Comparison of ENCODE assay signal across 31 cellular contexts in the genomic region with DNA sequence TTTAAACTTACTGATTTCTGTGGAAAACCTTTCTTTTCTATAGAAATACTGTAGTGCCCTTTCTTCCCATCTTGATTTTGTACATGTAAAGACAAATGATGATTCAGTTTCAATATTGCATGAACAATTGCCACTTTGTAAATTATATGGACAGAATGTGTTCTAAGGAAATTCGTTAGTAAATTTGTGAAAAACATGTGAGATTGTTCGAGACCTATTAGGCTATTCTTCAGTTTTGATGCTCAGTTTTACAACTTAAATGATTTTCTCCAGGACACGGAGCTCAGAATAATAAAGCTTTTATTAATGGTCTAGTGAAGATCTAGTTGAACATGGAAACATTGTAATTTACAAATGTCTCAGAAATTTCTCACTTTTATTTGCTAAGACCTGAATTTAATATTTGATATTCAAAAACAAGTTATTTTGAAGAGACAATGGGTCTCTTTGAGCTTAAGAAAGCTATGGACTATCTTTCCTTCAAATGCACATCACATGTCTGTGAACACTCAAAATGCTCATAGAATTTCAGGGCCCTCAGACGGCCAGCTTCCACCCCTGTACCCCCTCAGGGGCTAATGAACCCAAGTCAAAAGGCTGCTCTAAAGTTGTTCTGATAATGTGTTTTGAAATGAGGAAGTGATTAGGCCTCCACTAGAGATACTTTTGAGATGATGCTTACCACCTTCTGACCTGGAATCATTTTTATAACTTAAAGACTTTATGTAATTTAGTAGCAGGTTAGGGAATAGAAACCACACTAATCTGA.
"Had no signal": no experiment of that assay in that cellular context is flagged by ENCODE, and none has a peak within 500 bp of the region (broad histone marks: within the 10 kb centered on the region; RNA-seq: fewer than 3 reads in every experiment).

No MANE protein-coding gene starts in this region.

- H3K4me1 ChIP-seq: SJCRH30 had no signal

- H3K4me1 Mint-ChIP-seq: activated B cell treated with CpG ODN at 0.5 μM for 24 hours; activated CD8-positive, alpha-beta memory T cell treated with anti-CD3 and anti-CD28 coated beads, Interleukin-2, amount 10 ng/mL, durations not matched to agents 7 days and 5 days; activated naive CD4-positive, alpha-beta T cell treated with anti-CD3 and anti-CD28 coated beads, Interleukin-2, amount 10 ng/mL, durations not matched to agents 7 days and 5 days; activated naive CD8-positive, alpha-beta T cell treated with anti-CD3 and anti-CD28 coated beads, Interleukin-2, amount 50 U/mL, for 24 hours had no signal

- FAIRE-seq: bronchial epithelial cell, TTC549 had no signal

- H3K36me3 Mint-ChIP-seq: activated naive CD4-positive, alpha-beta T cell treated with anti-CD3 and anti-CD28 coated beads, Interleukin-2, amount 10 ng/mL, durations not matched to agents 7 days and 5 days had no signal

- DNase-seq: activated B cell treated with CpG ODN at 0.5 μM for 24 hours; activated CD4-positive, alpha-beta memory T cell treated with anti-CD3 and anti-CD28 coated beads for 36 hours; activated CD4-positive, alpha-beta T cell treated with anti-CD3 and anti-CD28 coated beads for 4 hours; activated CD4-positive, alpha-beta T cell treated with anti-CD3 and anti-CD28 coated beads, Interleukin-2, amount 50 U/mL, for 1 hour; activated CD4-positive, CD25-positive, alpha-beta regulatory T cell treated with anti-CD3 and anti-CD28 coated beads, Interleukin-2, amount 50 U/mL, for 72 hours; activated CD8-positive, alpha-beta memory T cell treated with anti-CD3 and anti-CD28 coated beads, Interleukin-2, amount 10 ng/mL, durations not matched to agents 7 days and 5 days; activated CD8-positive, alpha-beta memory T cell treated with anti-CD3 and anti-CD28 coated beads, Interleukin-2, amount 50 U/mL, for 48 hours; activated effector memory CD4-positive, alpha-beta T cell treated with Interleukin-2 at 50 U/mL for 16 hours; activated naive CD4-positive, alpha-beta T cell treated with anti-CD3 and anti-CD28 coated beads, Interleukin-2, amount 10 ng/mL, durations not matched to agents 7 days and 5 days; activated naive CD8-positive, alpha-beta T cell treated with anti-CD3 and anti-CD28 coated beads, Interleukin-2, amount 50 U/mL, for 24 hours; activated T-cell treated with anti-CD3 and anti-CD28 coated beads, Interleukin-2, amount 50 U/mL, for 48 hours; anterior cingulate cortex; cerebellar nuclear complex; NCI-H1436; NCI-H1694; NCI-H1930; NCI-H2081 treated with DMSO at 0.1 percent for 48 hours; NCI-H226; NCI-H446 treated with DMSO at 0.1 percent for 48 hours; NCI-H524 treated with DMSO at 0.1 percent for 48 hours; SHP77; SJCRH30; SK-N-SH had no signal

- H3K27me3 ChIP-seq: SJCRH30 had no signal

- ATAC-seq: activated CD8-positive, alpha-beta memory T cell treated with anti-CD3 and anti-CD28 coated beads, Interleukin-2, amount 10 ng/mL, durations not matched to agents 7 days and 5 days; activated naive CD8-positive, alpha-beta T cell treated with anti-CD3 and anti-CD28 coated beads, Interleukin-2, amount 50 U/mL, for 24 hours; Panc1 had no signal

- H3K4me3 Mint-ChIP-seq: activated B cell treated with CpG ODN at 0.5 μM for 24 hours; activated CD4-positive, alpha-beta memory T cell treated with anti-CD3 and anti-CD28 coated beads for 36 hours; activated CD8-positive, alpha-beta memory T cell treated with anti-CD3 and anti-CD28 coated beads, Interleukin-2, amount 10 ng/mL, durations not matched to agents 7 days and 5 days; activated naive CD4-positive, alpha-beta T cell treated with anti-CD3 and anti-CD28 coated beads, Interleukin-2, amount 10 ng/mL, durations not matched to agents 7 days and 5 days; activated naive CD8-positive, alpha-beta T cell; activated naive CD8-positive, alpha-beta T cell treated with anti-CD3 and anti-CD28 coated beads, Interleukin-2, amount 50 U/mL, for 24 hours; brain; T-helper 1 cell treated with Interleukin-12 subunit alpha and Interleukin-12 subunit beta and Interleukin-4 antibody, amounts not matched to agents 30 μg/mL and 1 μg/mL, for 36 hours; T-helper 2 cell treated with Interferon-gamma antibody and Interleukin-4, amounts not matched to agents 5 μg/mL and 100 μg/mL, for 36 hours had no signal

- H3K27ac Mint-ChIP-seq: activated B cell treated with CpG ODN at 0.5 μM for 24 hours; activated CD4-positive, alpha-beta memory T cell treated with anti-CD3 and anti-CD28 coated beads for 36 hours; activated CD8-positive, alpha-beta memory T cell treated with anti-CD3 and anti-CD28 coated beads, Interleukin-2, amount 10 ng/mL, durations not matched to agents 7 days and 5 days; activated naive CD4-positive, alpha-beta T cell treated with anti-CD3 and anti-CD28 coated beads, Interleukin-2, amount 10 ng/mL, durations not matched to agents 7 days and 5 days; activated naive CD8-positive, alpha-beta T cell; activated naive CD8-positive, alpha-beta T cell treated with anti-CD3 and anti-CD28 coated beads, Interleukin-2, amount 50 U/mL, for 24 hours; T-helper 1 cell treated with Interleukin-12 subunit alpha and Interleukin-12 subunit beta and Interleukin-4 antibody, amounts not matched to agents 30 μg/mL and 1 μg/mL, for 36 hours; T-helper 2 cell treated with Interferon-gamma antibody and Interleukin-4, amounts not matched to agents 5 μg/mL and 100 μg/mL, for 36 hours had no signal

- H3K27me3 Mint-ChIP-seq: activated B cell treated with CpG ODN at 0.5 μM for 24 hours had no signal

- H3K9me3 Mint-ChIP-seq: activated B cell treated with CpG ODN at 0.5 μM for 24 hours; activated CD4-positive, alpha-beta memory T cell treated with anti-CD3 and anti-CD28 coated beads for 36 hours; activated naive CD4-positive, alpha-beta T cell treated with anti-CD3 and anti-CD28 coated beads, Interleukin-2, amount 10 ng/mL, durations not matched to agents 7 days and 5 days; activated naive CD8-positive, alpha-beta T cell treated with anti-CD3 and anti-CD28 coated beads, Interleukin-2, amount 50 U/mL, for 24 hours; brain; T-helper 1 cell treated with Interleukin-12 subunit alpha and Interleukin-12 subunit beta and Interleukin-4 antibody, amounts not matched to agents 30 μg/mL and 1 μg/mL, for 36 hours; T-helper 2 cell treated with Interferon-gamma antibody and Interleukin-4, amounts not matched to agents 5 μg/mL and 100 μg/mL, for 36 hours had no signal

- H3K27ac ChIP-seq: SJCRH30, VCaP had no signal
